34 cellular contexts compared by ENCODE assay signal in the genomic region with DNA sequence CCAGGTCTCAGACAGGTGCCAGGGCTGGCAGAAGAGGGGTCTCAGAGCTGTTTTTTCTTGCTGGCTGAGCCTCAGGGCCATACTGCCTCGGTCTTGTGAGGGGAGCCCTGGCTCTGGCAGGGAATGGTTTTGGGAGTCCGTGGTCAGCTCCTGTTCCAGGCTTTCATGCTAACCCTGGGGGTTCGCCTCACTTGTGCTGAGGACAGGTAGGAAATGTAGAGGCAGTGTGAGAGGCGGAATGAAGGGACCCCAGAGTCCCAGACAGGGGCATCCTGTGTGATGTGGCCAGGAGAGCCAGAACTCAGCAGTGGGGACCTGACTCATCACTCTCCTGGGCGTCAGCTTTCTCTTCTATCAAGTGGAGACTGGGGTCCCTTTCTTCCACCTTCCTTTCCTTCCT. TPM values are rescaled to one million over a fixed set of nuclear protein-coding genes. Genes with fewer than 3 reads are reported as not detected.
"Had no signal": no experiment of that assay in that cellular context is flagged by ENCODE, and none has a peak within 500 bp of the region (broad histone marks: within the 10 kb centered on the region; RNA-seq: fewer than 3 reads in every experiment).

No MANE protein-coding gene starts in this region.

- H3K9me3 ChIP-seq: ascending aorta, MG63 had no signal

- H3K27me3 ChIP-seq: ascending aorta had no signal

- H3K4me3 Mint-ChIP-seq: activated CD8-positive, alpha-beta T cell treated with anti-CD3 and anti-CD28 coated beads for 36 hours; activated naive CD4-positive, alpha-beta T cell treated with anti-CD3 and anti-CD28 coated beads, Interleukin-2, amount 50 U/mL, for 24 hours; activated naive CD8-positive, alpha-beta T cell treated with anti-CD3 and anti-CD28 coated beads, Interleukin-2, amount 10 ng/mL, durations not matched to agents 7 days and 5 days; activated T-cell treated with anti-CD3 and anti-CD28 coated beads, Interleukin-2, amount 50 U/mL, for 72 hours; activated T-helper 17 cell treated with anti-CD3 and anti-CD28 coated beads, Interleukin-2, amount 50 U/mL, for 72 hours; central memory CD8-positive, alpha-beta T cell had no signal

- ATAC-seq: activated CD8-positive, alpha-beta T cell treated with anti-CD3 and anti-CD28 coated beads for 36 hours; activated T-cell treated with anti-CD3 and anti-CD28 coated beads, Interleukin-2, amount 50 U/mL, for 72 hours; activated T-helper 17 cell treated with anti-CD3 and anti-CD28 coated beads, Interleukin-2, amount 50 U/mL, for 72 hours had no signal

- DNase-seq: activated CD4-positive, alpha-beta T cell treated with anti-CD3 and anti-CD28 coated beads for 1 hour; activated CD4-positive, alpha-beta T cell treated with anti-CD3 and anti-CD28 coated beads for 48 hours; activated CD4-positive, CD25-positive, alpha-beta regulatory T cell; activated CD8-positive, alpha-beta T cell treated with anti-CD3 and anti-CD28 coated beads for 36 hours; activated gamma-delta T cell; activated naive CD4-positive, alpha-beta T cell treated with Interleukin-2 at 50 U/mL for 16 hours; activated naive CD8-positive, alpha-beta T cell treated with anti-CD3 and anti-CD28 coated beads, Interleukin-2, amount 10 ng/mL, durations not matched to agents 7 days and 5 days; activated T-cell treated with anti-CD3 and anti-CD28 coated beads, Interleukin-2, amount 50 U/mL, for 1 hour; activated T-cell treated with anti-CD3 and anti-CD28 coated beads, Interleukin-2, amount 50 U/mL, for 72 hours; amygdala; Kasumi-1; KG1; MG63; NCI-H1048; NCI-H1436; NCI-H1694; NCI-H1930; NCI-H2081 treated with DMSO at 0.1 percent for 48 hours; NCI-H226; NCI-H446 treated with DMSO at 0.1 percent for 48 hours; NCI-H524; Right ventricle myocardium superior; SW 1271; T-helper 1 cell; T-helper 2 cell; T-helper 9 cell had no signal

- H3K36me3 ChIP-seq: ascending aorta, cardiac muscle cell, MG63 had no signal

- H3K4me3 ChIP-seq: ascending aorta, cardiac muscle cell, MG63 had no signal

- H3K27ac Mint-ChIP-seq: activated CD8-positive, alpha-beta T cell treated with anti-CD3 and anti-CD28 coated beads for 36 hours; activated naive CD4-positive, alpha-beta T cell treated with anti-CD3 and anti-CD28 coated beads, Interleukin-2, amount 50 U/mL, for 24 hours; activated naive CD8-positive, alpha-beta T cell treated with anti-CD3 and anti-CD28 coated beads, Interleukin-2, amount 10 ng/mL, durations not matched to agents 7 days and 5 days; activated T-cell treated with anti-CD3 and anti-CD28 coated beads, Interleukin-2, amount 50 U/mL, for 72 hours; activated T-helper 17 cell treated with anti-CD3 and anti-CD28 coated beads, Interleukin-2, amount 50 U/mL, for 72 hours had no signal

- H3K36me3 Mint-ChIP-seq: activated naive CD4-positive, alpha-beta T cell treated with anti-CD3 and anti-CD28 coated beads, Interleukin-2, amount 50 U/mL, for 24 hours; activated naive CD8-positive, alpha-beta T cell treated with anti-CD3 and anti-CD28 coated beads, Interleukin-2, amount 10 ng/mL, durations not matched to agents 7 days and 5 days had no signal

- H3K27ac ChIP-seq: ascending aorta, cardiac muscle cell, VCaP had no signal

- H3K9me3 Mint-ChIP-seq: activated CD8-positive, alpha-beta T cell treated with anti-CD3 and anti-CD28 coated beads for 36 hours; activated naive CD4-positive, alpha-beta T cell treated with anti-CD3 and anti-CD28 coated beads, Interleukin-2, amount 50 U/mL, for 24 hours; activated naive CD8-positive, alpha-beta T cell treated with anti-CD3 and anti-CD28 coated beads, Interleukin-2, amount 10 ng/mL, durations not matched to agents 7 days and 5 days; activated T-cell treated with anti-CD3 and anti-CD28 coated beads, Interleukin-2, amount 50 U/mL, for 72 hours; activated T-helper 17 cell treated with anti-CD3 and anti-CD28 coated beads, Interleukin-2, amount 50 U/mL, for 72 hours; central memory CD8-positive, alpha-beta T cell had no signal

- H3K4me1 Mint-ChIP-seq: activated naive CD8-positive, alpha-beta T cell treated with anti-CD3 and anti-CD28 coated beads, Interleukin-2, amount 10 ng/mL, durations not matched to agents 7 days and 5 days; central memory CD8-positive, alpha-beta T cell had no signal

RNA-seq across cellular contexts. Expression of gene CELF4, which starts 5.7 kb away (rescaled TPM):
- total RNA-seq: activated CD8-positive, alpha-beta memory T cell treated with anti-CD3 and anti-CD28 coated beads for 36 hours; activated CD8-positive, alpha-beta T cell treated with anti-CD3 and anti-CD28 coated beads for 36 hours; activated naive CD8-positive, alpha-beta T cell treated with anti-CD3 and anti-CD28 coated beads, Interleukin-2, amount 10 ng/mL, durations not matched to agents 7 days and 5 days; activated T-cell treated with anti-CD3 and anti-CD28 coated beads, Interleukin-2, amount 50 U/mL, for 72 hours; activated T-helper 17 cell treated with anti-CD3 and anti-CD28 coated beads, Interleukin-2, amount 50 U/mL, for 72 hours; ascending aorta; OCI-LY7 had no signal
